8 cellular contexts compared by ENCODE assay signal in genomic region chr17:78838574-78839005, GRCh38. TPM values are rescaled to one million over a fixed set of nuclear protein-coding genes. Genes with fewer than 3 reads are reported as not detected.
A peak's percentile ranks its signal among the peaks of the same experiment; 100 is the strongest.
DNase-seq lines count a peak whose midpoint lies in the region; ATAC-seq, FAIRE-seq and TF ChIP-seq lines count a peak whose summit lies in the region.

No MANE protein-coding gene starts in this region.

- peaks cover 34% of the 10 kb centered on the region for H3K36me3 ChIP-seq in GM23248 (ENCODE audit: low read depth)
- peaks cover 25 to 40% of the 10 kb centered on the region in 2 donors for H3K36me3 ChIP-seq in duodenal mucosa (ENCODE audit: control insufficient read depth in 1 of 2, insufficient read depth in 2 of 2, low read length in 2 of 2)
- H3K36me3 ChIP-seq in pancreas, result peaks cover 0 to 42% (median 21%) of the 10 kb centered on the region in 3 donors
- peaks cover 0 to 43% of the 10 kb centered on the region in 2 donors for H3K36me3 ChIP-seq in vagina

- H2AFZ ChIP-seq in GM23248, result no peak overlapping the region

- TF ChIP-seq CTCF in pancreas (IDR thresholded peaks at IDR 0.05) (no peak), vagina (IDR thresholded peaks at IDR 0.05) (no peak)

- 81 to 82% methylated on average over 22 of the region's 22 CpGs for WGBS in GM23248 (ENCODE audit: low coverage in 1 of 2, low lambda C conversion rate in 2 of 2, missing lambda C conversion rate in 2 of 2), 2 experiments
- WGBS in pancreas, 2 donors, result 36 to 40% methylated on average over 22 of the region's 22 CpGs

- no peaks in the 10 kb centered on the region for H3K27me3 ChIP-seq in GM23248 (replicated peaks; ENCODE audit: insufficient read depth)
- no peaks in the 10 kb centered on the region for H3K27me3 ChIP-seq in duodenal mucosa (ENCODE audit: control insufficient read depth in 1 of 2, insufficient read depth in 2 of 2, low read length in 2 of 2)
- H3K27me3 ChIP-seq in pancreas, result no peaks in the 10 kb centered on the region
- no peaks in the 10 kb centered on the region for H3K27me3 ChIP-seq in vagina

- no peak for FAIRE-seq in pancreas (lab: Jason Lieb, UNC)

- no peaks in the 10 kb centered on the region for H3K9me2 ChIP-seq in GM23248 (ENCODE audit: insufficient read depth)

- no peak for TF ChIP-seq POLR2A in vagina (IDR thresholded peaks at IDR 0.05)

- H3K9me3 ChIP-seq in GM23248 (ENCODE audit: low read depth) (no peaks in the 10 kb centered on the region), duodenal mucosa (ENCODE audit: control insufficient read depth in 1 of 2, low read length in 2 of 2) (no peaks in the 10 kb centered on the region), pancreas (no peaks in the 10 kb centered on the region), vagina (no peaks in the 10 kb centered on the region)

- peak in 3 of 4 donors; percentile 11 to 25 (median 21) for ATAC-seq in pancreas

- no peaks in the 10 kb centered on the region; the same call in 1 of the 2 replicates for H4K20me1 ChIP-seq in GM23248 (ENCODE audit: insufficient read depth)

- H3K9ac ChIP-seq in GM23248 (peak overlapping the region; percentile 98), duodenal mucosa (ENCODE audit: low read depth in 1 of 2, low read length in 2 of 2) (peak overlapping the region in 1 of 2 donors; percentile 76)

- in situ Hi-C loops in GM23248 (cut with MboI), result no loop called here

- H3K79me2 ChIP-seq in GM23248 (ENCODE audit: insufficient read depth), result peaks cover 64% of the 10 kb centered on the region

- no peak for DNase-seq in GM23248
- DNase-seq in NCI-H510A (lab: John Stamatoyannopoulos, UW), result peak; percentile 52
- peak; percentile 63 to 86 (median 70) for DNase-seq in pancreas
- no peak for DNase-seq in A172 (ENCODE audit: low spot score)
- no peak for DNase-seq in central memory CD4-positive, alpha-beta T cell
- no peak for DNase-seq in cortex of kidney (lab: John Stamatoyannopoulos, UW)
- DNase-seq in vagina (ENCODE audit: extremely low spot score in 2 of 2), result no peak

- H3K4me1 ChIP-seq in GM23248 (ENCODE audit: insufficient read depth), result peaks cover 20% of the 10 kb centered on the region
- peaks cover 21 to 22% of the 10 kb centered on the region in 2 donors for H3K4me1 ChIP-seq in duodenal mucosa (ENCODE audit: control insufficient read depth in 1 of 2, insufficient read depth in 2 of 2, low read length in 2 of 2)
- H3K4me1 ChIP-seq in pancreas, result peaks cover 14 to 19% (median 16%) of the 10 kb centered on the region in 3 donors
- H3K4me1 ChIP-seq in vagina, result peaks cover 29% of the 10 kb centered on the region

- H3K27ac ChIP-seq in GM23248, result peak overlapping the region; percentile 96
- no peak overlapping the region for H3K27ac ChIP-seq in duodenal mucosa (ENCODE audit: low read depth, low read length)
- H3K27ac ChIP-seq in pancreas, result peak overlapping the region in 1 of 4 donors; percentile 99
- H3K27ac ChIP-seq in vagina, result no peak overlapping the region

- H3K4me2 ChIP-seq in GM23248 (ENCODE audit: unreplicated experiment), result peak overlapping the region; percentile 90

- H3F3A ChIP-seq in GM23248 (ENCODE audit: insufficient read depth), result peaks cover 16% of the 10 kb centered on the region

- H3K4me3 ChIP-seq in GM23248 (peak overlapping the region; percentile 85), duodenal mucosa (ENCODE audit: low read depth in 1 of 2, low read length in 2 of 2) (peak overlapping the region; percentile 4 to 84), pancreas (peak overlapping the region in 2 of 4 donors; percentile 84 to 87), vagina (peak overlapping the region in 1 of 2 donors; percentile 81)

- intact Hi-C loops in pancreas (cut with DNase I) (no loop called here), vagina (cut with DNase I) (no loop called here)

RNA-seq across cellular contexts. Expression of gene USP36, which starts 2.0 kb away (rescaled TPM):
- 30.2 and 35.5 TPM in 2 replicates for total RNA-seq in GM23248 (2014; rRNA removed; shearing (Covaris generic))
- polyA plus RNA-seq in GM23248 (2016; fragmentation: Nextera tagmentation; extraction: Ambion mirVana) (19.9 and 22.3 TPM in 2 replicates), pancreas (10 to 100 TPM; 33.1 to 41.8 TPM)
- total RNA-seq in pancreas (10 to 100 TPM; 31.2 to 58.3 (median 35.8) TPM), vagina (71.2 TPM)
- 15.9 and 33.6 TPM in 2 replicates for total RNA-seq in A172 (2014; rRNA removed; shearing (Covaris generic))

RNA-seq across cellular contexts. Expression of gene CYTH1, which starts 56.5 kb away (rescaled TPM):
- total RNA-seq in GM23248 (2014; rRNA removed; shearing (Covaris generic)), result 10.4 and 16.8 TPM in 2 replicates
- polyA plus RNA-seq in GM23248 (2016; fragmentation: Nextera tagmentation; extraction: Ambion mirVana) (11.7 TPM in 2 replicates), pancreas (10 to 100 TPM; 25.0 to 28.9 TPM)
- total RNA-seq in pancreas (10 to 100 TPM; 18.3 to 34.4 (median 21.3) TPM), vagina (62.9 TPM)
- total RNA-seq in A172 (2014; rRNA removed; shearing (Covaris generic)), result 25.5 and 43.3 TPM in 2 replicates

Comparison
In these comparisons a context has a peak if more than half of its experiments do, and no peak if none do; other contexts are left out.
1. DNase-seq: peak in NCI-H510A (single experiment) and pancreas (6 of 6); none in GM23248 (single experiment), A172 (single experiment), central memory CD4-positive, alpha-beta T cell (single experiment), cortex of kidney (single experiment) and vagina (0 of 2).